7 cellular contexts compared by ENCODE assay signal in genomic region chr12:122860052-122860853, GRCh38. TPM values are rescaled to one million over a fixed set of nuclear protein-coding genes. Genes with fewer than 3 reads are reported as not detected.
A peak's percentile ranks its signal among the peaks of the same experiment; 100 is the strongest.
DNase-seq lines count a peak whose midpoint lies in the region; ATAC-seq and TF ChIP-seq lines count a peak whose summit lies in the region.

No MANE protein-coding gene starts in this region.

- H3K4me3 ChIP-seq in NB4 (ENCODE audit: low read depth, low read length) (no peak overlapping the region), retinal pigment epithelial cell (ENCODE audit: low read length) (no peak overlapping the region)

- no peak for TF ChIP-seq POLR2A in NB4 (IDR thresholded peaks at IDR 0.05; ENCODE audit: extremely low read depth, insufficient read length)

- DNase-seq in GM13976 (ENCODE audit: low spot score) (peak; percentile 92), NB4 (ENCODE audit: low read depth) (peak; percentile 88), T-helper 2 cell (peak; percentile 52 to 76 (median 68)), amniotic epithelial cell (ENCODE audit: low read depth) (peak; percentile 60), left cardiac atrium (peak; percentile 89), retinal pigment epithelial cell (ENCODE audit: low read depth) (no peak)

- intact Hi-C loops in left cardiac atrium (cut with DNase I) = loop anchor here (1.0 to 5.0 kb wide), 2 partner anchors 92 kb away; no protein-coding TSS in a partner anchor

- TF ChIP-seq CTCF in GM13976 (IDR thresholded peaks at IDR 0.05; ENCODE audit: borderline replicate concordance, control extremely low read depth, extremely low read depth, insufficient read depth, missing control alignments) (peak; percentile 87), NB4 (IDR thresholded peaks at IDR 0.05; ENCODE audit: low read depth, low read length) (peak; percentile 99), retinal pigment epithelial cell (conservative IDR thresholded peaks at IDR 0.05; ENCODE audit: low read depth, low read length) (peak; percentile 87)

- in situ Hi-C loops in GM13976 (cut with MboI; ENCODE audit: low sequenced_read_pairs, unreplicated experiment) = loop anchor here (25.0 kb wide), 1 partner anchor 377 kb away; the partner anchor contains the start of genes MPHOSPH9 and MTRFR

- ATAC-seq in left cardiac atrium = peak; percentile 70 to 75
- no peak for ATAC-seq in HG03342 (IDR thresholded peaks at IDR 0.05; ENCODE audit: unreplicated experiment)

RNA-seq across cellular contexts. Expression of gene HIP1R, which starts 25.0 kb away (rescaled TPM):
- 10 to 100 TPM; 24.9 to 38.9 TPM for total RNA-seq in left cardiac atrium

RNA-seq across cellular contexts. Expression of gene VPS37B, which starts 35.7 kb away (rescaled TPM):
- total RNA-seq in left cardiac atrium = 10 to 100 TPM; 20.5 to 22.7 TPM
